ENCODE assay signal across 9 cellular contexts in the genomic region with DNA sequence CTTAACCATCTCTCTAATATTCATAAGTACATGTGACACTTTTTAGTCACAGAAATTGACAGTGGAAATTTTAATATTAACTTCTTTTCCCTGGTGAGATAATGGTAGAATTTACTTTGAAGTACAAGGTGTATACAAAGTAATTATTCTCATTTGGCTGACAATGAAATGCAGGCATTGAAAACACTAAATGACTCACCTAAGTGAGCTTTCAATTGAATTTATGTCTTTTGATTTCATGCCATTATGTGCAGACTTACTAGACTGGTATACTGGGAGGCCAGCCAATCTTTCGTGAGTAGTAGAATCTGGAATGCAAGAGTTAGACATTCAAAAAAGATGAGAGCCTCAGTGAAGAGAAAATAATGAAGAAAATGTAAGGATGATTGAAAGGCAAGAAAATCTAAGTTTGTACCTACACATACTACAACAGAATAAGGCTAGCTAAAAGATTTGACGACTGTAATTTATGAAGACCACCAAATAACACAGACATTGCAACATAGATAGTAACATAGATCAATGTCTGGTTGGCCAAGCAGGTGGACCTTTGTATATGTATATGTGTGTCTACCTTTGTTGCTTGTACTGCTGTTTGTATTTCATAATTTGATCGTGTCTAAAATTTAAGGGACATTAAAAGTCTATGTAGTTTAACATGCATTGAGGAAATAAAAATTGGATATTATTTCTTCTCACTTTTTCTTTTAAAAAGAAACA.
DNase-seq lines count a peak whose midpoint lies in the region; ATAC-seq, FAIRE-seq and TF ChIP-seq lines count a peak whose summit lies in the region.
"Had no signal": no experiment of that assay in that cellular context is flagged by ENCODE, and none has a peak within 500 bp of the region (broad histone marks: within the 10 kb centered on the region; RNA-seq: fewer than 3 reads in every experiment).

No MANE protein-coding gene starts in this region.

- peak; percentile 99 for FAIRE-seq in astrocyte (lab: Jason Lieb, UNC)

- POLR2A ChIA-PET in naive thymus-derived CD8-positive, alpha-beta T cell (lab: Charles Lee) = no interaction called here

- H3K4me1 ChIP-seq in astrocyte (ENCODE audit: insufficient read depth, low read length) (peaks cover 22% of the 10 kb centered on the region), left ventricle myocardium inferior (peaks cover 7% of the 10 kb centered on the region)

- peak overlapping the region; percentile 57 for H3K27ac ChIP-seq in astrocyte (ENCODE audit: low read depth, low read length)
- no peak overlapping the region for H3K27ac ChIP-seq in left ventricle myocardium inferior (replicated peaks)

- H3K9me3 Mint-ChIP-seq in astrocyte (ENCODE audit: unreplicated experiment) = peaks cover 2% of the 10 kb centered on the region
- H3K9me3 Mint-ChIP-seq in naive thymus-derived CD8-positive, alpha-beta T cell = no peaks in the 10 kb centered on the region

- peak; percentile 54 for DNase-seq in AG08396 (ENCODE audit: low spot score)
- DNase-seq in LNCaP clone FGC (ENCODE audit: low read depth) = peak; percentile 57
- DNase-seq in astrocyte (ENCODE audit: low read depth) = peak; percentile 98
- peak; percentile 87 for DNase-seq in kidney epithelial cell (ENCODE audit: low read depth)
- no peak for DNase-seq in naive thymus-derived CD8-positive, alpha-beta T cell
- DNase-seq in left ventricle myocardium inferior = no peak
- no peak for DNase-seq in mesenteric fat pad (ENCODE audit: low spot score)
- DNase-seq in stimulated activated CD4-positive, alpha-beta T cell treated with anti-CD3 and anti-CD28 coated beads, Interleukin-4, amount 100 ng/mL, for 4 hours = no peak
- DNase-seq: natural killer cell had no signal

- no peak overlapping the region for H3K9ac ChIP-seq in astrocyte (ENCODE audit: low read length)

- intact Hi-C loops in left ventricle myocardium inferior (cut with micrococcal nuclease) = no loop called here

- H3K27me3 ChIP-seq in astrocyte (ENCODE audit: insufficient read depth, low read length) (no peaks in the 10 kb centered on the region), kidney epithelial cell (ENCODE audit: control insufficient read depth, insufficient read depth, low read length) (no peaks in the 10 kb centered on the region), left ventricle myocardium inferior (ENCODE audit: low read depth) (no peaks in the 10 kb centered on the region)

- H3K9me3 ChIP-seq in astrocyte (ENCODE audit: insufficient read depth, low read depth, low read length) (no peaks in the 10 kb centered on the region), left ventricle myocardium inferior (replicated peaks) (no peaks in the 10 kb centered on the region)

- H3K4me2 ChIP-seq in astrocyte (ENCODE audit: low read length) = peak overlapping the region; percentile 31

- no peaks in the 10 kb centered on the region for H3K36me3 Mint-ChIP-seq in astrocyte (ENCODE audit: low read depth, unreplicated experiment)
- peaks cover 12 to 59% (median 38%) of the 10 kb centered on the region in 3 donors for H3K36me3 Mint-ChIP-seq in naive thymus-derived CD8-positive, alpha-beta T cell
- H3K36me3 Mint-ChIP-seq: natural killer cell had no signal

- TF ChIP-seq CTCF in LNCaP clone FGC (IDR thresholded peaks at IDR 0.05; ENCODE audit: control insufficient read depth, extremely low read depth, insufficient read depth) (no peak), astrocyte (IDR thresholded peaks at IDR 0.05; ENCODE audit: insufficient read depth, low read depth, low read length) (no peak), kidney epithelial cell (IDR thresholded peaks at IDR 0.05; ENCODE audit: insufficient read depth, low read length, poor library complexity, severe bottlenecking) (no peak), left ventricle myocardium inferior (IDR thresholded peaks at IDR 0.05; ENCODE audit: borderline replicate concordance) (no peak)

- no peak overlapping the region for H2AFZ ChIP-seq in astrocyte (ENCODE audit: low read depth, low read length)

- ATAC-seq in naive thymus-derived CD8-positive, alpha-beta T cell = no peak
- ATAC-seq: natural killer cell had no signal

- no peaks in the 10 kb centered on the region for H3K36me3 ChIP-seq in astrocyte (ENCODE audit: insufficient read depth, low read length)
- no peaks in the 10 kb centered on the region for H3K36me3 ChIP-seq in kidney epithelial cell (ENCODE audit: control insufficient read depth, insufficient read depth, low read length)
- H3K36me3 ChIP-seq in left ventricle myocardium inferior = no peaks in the 10 kb centered on the region

- no peak overlapping the region for H3K4me3 ChIP-seq in LNCaP clone FGC (ENCODE audit: low read depth, low read length)
- no peak overlapping the region for H3K4me3 ChIP-seq in astrocyte (ENCODE audit: insufficient read depth, low read depth, low read length)
- H3K4me3 ChIP-seq in kidney epithelial cell (ENCODE audit: low read depth, low read length) = no peak overlapping the region
- H3K4me3 ChIP-seq in left ventricle myocardium inferior = no peak overlapping the region

- no peak overlapping the region for H3K27ac Mint-ChIP-seq in astrocyte (ENCODE audit: unreplicated experiment)
- H3K27ac Mint-ChIP-seq in naive thymus-derived CD8-positive, alpha-beta T cell = no peak overlapping the region
- H3K27ac Mint-ChIP-seq: natural killer cell had no signal

- no peaks in the 10 kb centered on the region for H3K79me2 ChIP-seq in astrocyte (ENCODE audit: insufficient read depth, low read length)

- peaks cover 2% of the 10 kb centered on the region for H3K4me1 Mint-ChIP-seq in astrocyte (ENCODE audit: low read depth, unreplicated experiment)
- peaks cover 0 to 8% (median 0%) of the 10 kb centered on the region in 4 donors for H3K4me1 Mint-ChIP-seq in naive thymus-derived CD8-positive, alpha-beta T cell
- H3K4me1 Mint-ChIP-seq: natural killer cell had no signal

- no peaks in the 10 kb centered on the region for H3K27me3 Mint-ChIP-seq in astrocyte (ENCODE audit: low read depth, unreplicated experiment)
- H3K27me3 Mint-ChIP-seq in naive thymus-derived CD8-positive, alpha-beta T cell = no peaks in the 10 kb centered on the region

- no peak overlapping the region for H3K4me3 Mint-ChIP-seq in astrocyte (ENCODE audit: unreplicated experiment)
- no peak overlapping the region for H3K4me3 Mint-ChIP-seq in naive thymus-derived CD8-positive, alpha-beta T cell
- H3K4me3 Mint-ChIP-seq: natural killer cell had no signal

- H4K20me1 ChIP-seq in astrocyte (ENCODE audit: insufficient read depth, low read length) = no peaks in the 10 kb centered on the region

Comparison
In these comparisons a context has a peak if more than half of its experiments do, and no peak if none do; other contexts are left out.
1. DNase-seq: peak in AG08396 (single experiment), LNCaP clone FGC (single experiment), astrocyte (single experiment) and kidney epithelial cell (single experiment); none in naive thymus-derived CD8-positive, alpha-beta T cell (0 of 10), left ventricle myocardium inferior (single experiment), mesenteric fat pad (single experiment) and stimulated activated CD4-positive, alpha-beta T cell treated with anti-CD3 and anti-CD28 coated beads, Interleukin-4, amount 100 ng/mL, for 4 hours (0 of 2).